ENCODE assay signal across 33 cellular contexts in the genomic region with DNA sequence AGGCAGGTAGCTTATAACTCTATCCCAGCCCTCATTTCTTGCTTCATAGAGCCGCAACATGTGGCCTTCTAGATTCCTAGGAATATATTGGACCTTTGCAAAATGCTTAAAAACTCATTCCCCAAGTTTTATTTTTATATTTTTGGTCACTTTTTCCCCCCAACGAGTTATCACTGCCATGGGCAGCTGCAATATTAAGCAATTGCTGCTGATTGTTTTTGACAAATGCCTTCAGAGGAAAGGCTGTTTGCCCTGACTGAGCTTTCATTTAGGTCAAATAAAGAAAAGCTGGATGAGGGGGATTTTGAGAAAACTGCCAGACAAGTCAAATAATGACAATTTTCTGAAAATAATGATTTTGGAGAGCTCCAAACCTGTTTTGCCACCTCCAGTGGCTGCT.
"Had no signal": no experiment of that assay in that cellular context is flagged by ENCODE, and none has a peak within 500 bp of the region (broad histone marks: within the 10 kb centered on the region; RNA-seq: fewer than 3 reads in every experiment).

No MANE protein-coding gene starts in this region.

- H3K27me3 ChIP-seq: adrenal gland, ascending aorta, body of pancreas, brain microvascular endothelial cell, breast epithelium, cardiac muscle cell had no signal

- H3K4me1 ChIP-seq: adrenal gland, ascending aorta, body of pancreas, breast epithelium had no signal

- ATAC-seq: activated naive CD4-positive, alpha-beta T cell treated with anti-CD3 and anti-CD28 coated beads, Interleukin-2, amount 50 U/mL, for 72 hours; activated naive CD8-positive, alpha-beta T cell treated with anti-CD3 and anti-CD28 coated beads, Interleukin-2, amount 50 U/mL, for 24 hours; activated T-cell treated with anti-CD3 and anti-CD28 coated beads, Interleukin-2, amount 50 U/mL, for 4 hours; activated T-cell treated with anti-CD3 and anti-CD28 coated beads, Interleukin-2, amount 50 U/mL, for 72 hours; activated T-helper 17 cell treated with anti-CD3 and anti-CD28 coated beads, Interleukin-2, amount 50 U/mL, for 72 hours; body of pancreas had no signal

- FAIRE-seq: astrocyte, bronchial epithelial cell had no signal

- H3K36me3 ChIP-seq: adrenal gland, ascending aorta, brain microvascular endothelial cell, breast epithelium, cardiac muscle cell had no signal

- H3K9me3 ChIP-seq: adrenal gland, ascending aorta, body of pancreas had no signal

- DNase-seq: activated effector memory CD4-positive, alpha-beta T cell treated with anti-CD3 and anti-CD28 coated beads, Interleukin-2, amount 50 U/mL, for 16 hours; activated effector memory CD4-positive, alpha-beta T cell treated with Interleukin-2 at 50 U/mL for 16 hours; activated gamma-delta T cell; activated gamma-delta T cell treated with Interleukin-2 at 50 U/mL for 16 hours; activated naive CD4-positive, alpha-beta T cell; activated naive CD4-positive, alpha-beta T cell treated with anti-CD3 and anti-CD28 coated beads for 36 hours; activated naive CD4-positive, alpha-beta T cell treated with anti-CD3 and anti-CD28 coated beads, Interleukin-2, amount 10 ng/mL, durations not matched to agents 7 days and 5 days; activated naive CD4-positive, alpha-beta T cell treated with anti-CD3 and anti-CD28 coated beads, Interleukin-2, amount 50 U/mL, for 16 hours; activated naive CD4-positive, alpha-beta T cell treated with Interleukin-2 at 50 U/mL for 16 hours; activated naive CD8-positive, alpha-beta T cell treated with anti-CD3 and anti-CD28 coated beads for 36 hours; activated naive CD8-positive, alpha-beta T cell treated with anti-CD3 and anti-CD28 coated beads, Interleukin-2, amount 10 ng/mL, durations not matched to agents 7 days and 5 days; activated naive CD8-positive, alpha-beta T cell treated with anti-CD3 and anti-CD28 coated beads, Interleukin-2, amount 50 U/mL, for 24 hours; activated T-cell treated with anti-CD3 and anti-CD28 coated beads, Interleukin-2, amount 50 U/mL, for 24 hours; activated T-cell treated with anti-CD3 and anti-CD28 coated beads, Interleukin-2, amount 50 U/mL, for 4 hours; activated T-cell treated with anti-CD3 and anti-CD28 coated beads, Interleukin-2, amount 50 U/mL, for 48 hours; activated T-cell treated with anti-CD3 and anti-CD28 coated beads, Interleukin-2, amount 50 U/mL, for 72 hours; adrenal gland; amniotic stem cell; amygdala; anterior cingulate cortex; aorta; body of pancreas; brain microvascular endothelial cell; caudate nucleus; central memory CD4-positive, alpha-beta T cell; cerebellar nuclear complex had no signal

- H3K4me3 ChIP-seq: adrenal gland, ascending aorta, body of pancreas, breast epithelium, cardiac muscle cell had no signal

- H3K27ac ChIP-seq: adrenal gland, ascending aorta, body of pancreas, brain microvascular endothelial cell, breast epithelium, cardiac muscle cell had no signal
